In the genomic region with DNA sequence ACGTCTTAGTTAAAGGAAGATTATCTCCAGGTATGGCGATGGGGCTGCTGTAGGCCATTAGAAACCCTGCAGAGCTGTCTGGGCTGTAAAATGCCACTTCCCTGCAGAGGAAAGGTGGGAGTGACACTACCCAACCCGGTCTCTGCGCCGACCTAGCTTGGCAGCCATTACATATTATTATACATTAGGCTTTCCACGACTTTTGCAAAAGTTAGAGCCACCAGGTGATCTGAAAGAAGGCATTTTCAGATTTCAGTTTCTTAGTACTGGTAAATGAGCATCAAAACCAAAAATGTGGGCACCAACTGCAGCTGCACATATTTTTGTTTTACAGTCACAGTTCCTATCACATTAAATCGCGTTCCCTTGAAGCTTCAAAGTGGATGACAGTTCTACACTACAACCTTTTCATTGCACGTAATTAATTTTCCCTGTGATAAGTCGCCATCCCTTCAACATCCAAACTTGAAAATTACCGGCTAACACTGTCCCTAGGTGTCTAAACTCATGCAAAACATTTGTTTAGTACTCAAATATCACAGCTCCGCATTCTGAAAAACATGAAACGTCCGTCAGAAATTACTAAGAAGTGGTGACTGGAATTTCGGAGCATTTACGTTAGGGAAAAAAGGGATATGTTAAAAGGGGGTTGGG, we compare ENCODE assay signal across 8 cellular contexts.
A peak's percentile ranks its signal among the peaks of the same experiment; 100 is the strongest.
DNase-seq lines count a peak whose midpoint lies in the region; ATAC-seq and TF ChIP-seq lines count a peak whose summit lies in the region.

No MANE protein-coding gene starts in this region.

- peaks cover 35 to 67% (median 54%) of the 10 kb centered on the region in 3 donors for H3K4me1 Mint-ChIP-seq in CD8-positive, alpha-beta memory T cell
- peaks cover 33 to 41% of the 10 kb centered on the region in 2 donors for H3K4me1 Mint-ChIP-seq in natural killer cell treated with Interleukin-12 subunit alpha and Interleukin-12 subunit beta and Interleukin-15 and Interleukin-18, amount 100 ng/mL, for 72 hours (ENCODE audit: low read depth in 2 of 2)

- no peak for ATAC-seq in natural killer cell treated with Interleukin-12 subunit alpha and Interleukin-12 subunit beta and Interleukin-15 and Interleukin-18, amount 100 ng/mL, for 72 hours
- ATAC-seq in GM21515 (IDR thresholded peaks at IDR 0.05; ENCODE audit: unreplicated experiment), result no peak
- no peak for ATAC-seq in GM19035 (IDR thresholded peaks at IDR 0.05; ENCODE audit: unreplicated experiment)

- no peak for DNase-seq in CD8-positive, alpha-beta memory T cell
- DNase-seq in NCI-H187 (lab: John Stamatoyannopoulos, UW), result peak; percentile 57 to 82
- DNase-seq in brain microvascular endothelial cell, result no peak
- no peak for DNase-seq in natural killer cell treated with Interleukin-12 subunit alpha and Interleukin-12 subunit beta and Interleukin-15 and Interleukin-18, amount 100 ng/mL, for 72 hours (ENCODE audit: low spot score)
- no peak for DNase-seq in dedifferentiated amniotic fluid mesenchymal stem cell (ENCODE audit: extremely low spot score)
- no peak for DNase-seq in NCI-H226

- H3K4me1 ChIP-seq in CD8-positive, alpha-beta memory T cell (ENCODE audit: insufficient read depth, low read length), result peaks cover 67% of the 10 kb centered on the region

- H3K27ac Mint-ChIP-seq in CD8-positive, alpha-beta memory T cell, result peak overlapping the region; percentile 3 to 98 (median 96)
- peak overlapping the region; percentile 95 to 98 for H3K27ac Mint-ChIP-seq in natural killer cell treated with Interleukin-12 subunit alpha and Interleukin-12 subunit beta and Interleukin-15 and Interleukin-18, amount 100 ng/mL, for 72 hours

- POLR2A ChIA-PET in CD8-positive, alpha-beta memory T cell (lab: Charles Lee), result interaction anchor here (2.4 to 5.3 kb wide), 4 partner anchors 9 to 82 kb away, joined by 22 to 65 read pairs (median 30); a partner anchor contains a TSS

- in situ Hi-C loops in brain microvascular endothelial cell (cut with HindIII; ENCODE audit: low pct_ligation_motif_present, low sequenced_read_pairs), result loop anchor here (10.0 kb wide), 1 partner anchor 66 kb away; no protein-coding TSS in a partner anchor

- peaks cover 0 to 3% (median 0%) of the 10 kb centered on the region in 3 donors for H3K36me3 Mint-ChIP-seq in CD8-positive, alpha-beta memory T cell
- no peaks in the 10 kb centered on the region for H3K36me3 Mint-ChIP-seq in natural killer cell treated with Interleukin-12 subunit alpha and Interleukin-12 subunit beta and Interleukin-15 and Interleukin-18, amount 100 ng/mL, for 72 hours

- TF ChIP-seq CTCF in brain microvascular endothelial cell (IDR thresholded peaks at IDR 0.05; ENCODE audit: low read depth, low read length, missing control alignments), result no peak

- no peaks in the 10 kb centered on the region for H3K9me3 Mint-ChIP-seq in CD8-positive, alpha-beta memory T cell
- H3K9me3 Mint-ChIP-seq in natural killer cell treated with Interleukin-12 subunit alpha and Interleukin-12 subunit beta and Interleukin-15 and Interleukin-18, amount 100 ng/mL, for 72 hours, result no peaks in the 10 kb centered on the region

- no peaks in the 10 kb centered on the region for H3K9me3 ChIP-seq in CD8-positive, alpha-beta memory T cell (ENCODE audit: low read length)

- no peaks in the 10 kb centered on the region for H3K36me3 ChIP-seq in CD8-positive, alpha-beta memory T cell (ENCODE audit: insufficient read depth, low read length)
- no peaks in the 10 kb centered on the region for H3K36me3 ChIP-seq in brain microvascular endothelial cell (replicated peaks)

- no peaks in the 10 kb centered on the region for H3K27me3 ChIP-seq in CD8-positive, alpha-beta memory T cell (ENCODE audit: insufficient read depth, low read length, poor library complexity, severe bottlenecking)
- no peaks in the 10 kb centered on the region for H3K27me3 ChIP-seq in brain microvascular endothelial cell (replicated peaks)

- CTCF ChIA-PET in CD8-positive, alpha-beta memory T cell (lab: Charles Lee), result interaction anchor here (0.8 to 5.2 kb wide), 6 partner anchors 9 to 97 kb away, joined by 3 to 44 read pairs (median 17); no protein-coding TSS in a partner anchor

- peak overlapping the region; percentile 48 to 93 (median 91) for H3K4me3 Mint-ChIP-seq in CD8-positive, alpha-beta memory T cell
- H3K4me3 Mint-ChIP-seq in natural killer cell treated with Interleukin-12 subunit alpha and Interleukin-12 subunit beta and Interleukin-15 and Interleukin-18, amount 100 ng/mL, for 72 hours, result peak overlapping the region; percentile 91

- H3K4me3 ChIP-seq in CD8-positive, alpha-beta memory T cell (ENCODE audit: low read length), result peak overlapping the region; percentile 60
- no peak overlapping the region for H3K4me3 ChIP-seq in brain microvascular endothelial cell (ENCODE audit: low read depth, low read length)

- no peaks in the 10 kb centered on the region for H3K27me3 Mint-ChIP-seq in CD8-positive, alpha-beta memory T cell
- H3K27me3 Mint-ChIP-seq in natural killer cell treated with Interleukin-12 subunit alpha and Interleukin-12 subunit beta and Interleukin-15 and Interleukin-18, amount 100 ng/mL, for 72 hours, result no peaks in the 10 kb centered on the region

- H3K27ac ChIP-seq in CD8-positive, alpha-beta memory T cell (ENCODE audit: low read depth, low read length), result peak overlapping the region; percentile 58
- H3K27ac ChIP-seq in brain microvascular endothelial cell, result peak overlapping the region; percentile 73

Comparison
In these comparisons a context has a peak if more than half of its experiments do, and no peak if none do; other contexts are left out.
1. DNase-seq: peak in NCI-H187 (2 of 2); none in CD8-positive, alpha-beta memory T cell (0 of 5), brain microvascular endothelial cell (single experiment), natural killer cell treated with Interleukin-12 subunit alpha and Interleukin-12 subunit beta and Interleukin-15 and Interleukin-18, amount 100 ng/mL, for 72 hours (single experiment), dedifferentiated amniotic fluid mesenchymal stem cell (single experiment) and NCI-H226 (single experiment).